19 cellular contexts compared by ENCODE assay signal in genomic region chr17:47898246-47898645, GRCh38. TPM values are rescaled to one million over a fixed set of nuclear protein-coding genes. Genes with fewer than 3 reads are reported as not detected.
A peak's percentile ranks its signal among the peaks of the same experiment; 100 is the strongest.
DNase-seq lines count a peak whose midpoint lies in the region; ATAC-seq, FAIRE-seq and TF ChIP-seq lines count a peak whose summit lies in the region.
"Had no signal": no experiment of that assay in that cellular context is flagged by ENCODE, and none has a peak within 500 bp of the region (broad histone marks: within the 10 kb centered on the region; RNA-seq: fewer than 3 reads in every experiment).

No MANE protein-coding gene starts in this region.

- H3K36me3 ChIP-seq in HepG2 (replicated peaks in 1 of 2; ENCODE audit: control insufficient read depth in 1 of 2, insufficient read depth in 2 of 2, low read length in 2 of 2): peaks cover 0 to 5% of the 10 kb centered on the region in 2 experiments; a peak in 2 of 5 replicates
- no peaks in the 10 kb centered on the region for H3K36me3 ChIP-seq in right lobe of liver
- no peaks in the 10 kb centered on the region for H3K36me3 ChIP-seq in tibial artery
- no peaks in the 10 kb centered on the region for H3K36me3 ChIP-seq in colonic mucosa
- H3K36me3 ChIP-seq: Peyer's patch had no signal

- TF ChIP-seq CTCF in HepG2 (CRISPR knock-in tag; IDR thresholded peaks at IDR 0.05) (no peak), right lobe of liver (IDR thresholded peaks at IDR 0.05) (no peak), tibial artery (IDR thresholded peaks at IDR 0.05) (no peak), RWPE1 (conservative IDR thresholded peaks at IDR 0.05; ENCODE audit: low read depth) (no peak), colonic mucosa (IDR thresholded peaks at IDR 0.05) (no peak)

- no peak overlapping the region for H3K27ac ChIP-seq in HepG2 (ENCODE audit: extremely low read length, insufficient read depth, low read length)
- no peak overlapping the region for H3K27ac ChIP-seq in right lobe of liver
- H3K27ac ChIP-seq in tibial artery: peak overlapping the region; percentile 99 to 100
- H3K27ac ChIP-seq in RWPE1: no peak overlapping the region
- no peak overlapping the region for H3K27ac ChIP-seq in colonic mucosa
- H3K27ac ChIP-seq: Peyer's patch had no signal

- intact Hi-C loops in HepG2 (cut with micrococcal nuclease; ENCODE audit: unreplicated experiment) (loop anchor here (5.0 kb wide), 1 partner anchor 124 kb away; no protein-coding TSS in a partner anchor), right lobe of liver (cut with DNase I) (no loop called here), tibial artery (cut with DNase I; ENCODE audit: low total_unique reads) (loop anchor here (5.0 kb wide), 1 partner anchor 44 kb away; the partner anchor contains the start of gene PNPO), colonic mucosa (cut with DNase I) (loop anchor here (2.0 to 5.0 kb wide), 2 partner anchors 44 to 75 kb away; partner anchors contain the start of gene PNPO)

- H3K4me2 ChIP-seq in HepG2 (ENCODE audit: low read depth, low read length): no peak overlapping the region

- peak overlapping the region in 3 of 5 donors; percentile 18 to 92 (median 88) for H3K4me3 Mint-ChIP-seq in immature natural killer cell

- no peak overlapping the region for H2AFZ ChIP-seq in HepG2 (ENCODE audit: low read length)

- H3K27me3 ChIP-seq in HepG2 (ENCODE audit: control insufficient read depth in 1 of 2, insufficient read depth in 2 of 2, low read length in 2 of 2) (no peaks in the 10 kb centered on the region; a peak in 1 of 5 replicates), right lobe of liver (no peaks in the 10 kb centered on the region), tibial artery (no peaks in the 10 kb centered on the region), colonic mucosa (no peaks in the 10 kb centered on the region)
- H3K27me3 ChIP-seq: Peyer's patch had no signal

- peaks cover 45% of the 10 kb centered on the region for H3K4me1 ChIP-seq in HepG2 (ENCODE audit: insufficient read depth, low read length)
- peaks cover 0 to 22% (median 0%) of the 10 kb centered on the region in 4 donors for H3K4me1 ChIP-seq in right lobe of liver
- H3K4me1 ChIP-seq in tibial artery: peaks cover 0 to 68% (median 56%) of the 10 kb centered on the region in 4 donors
- peaks cover 18% of the 10 kb centered on the region for H3K4me1 ChIP-seq in colonic mucosa

- FAIRE-seq in HepG2 (lab: Jason Lieb, UNC): no peak

- CTCF ChIA-PET in HepG2 (lab: Yijun Ruan, JAX; ENCODE audit: low intra/inter-chr PET ratio, low total read pairs): no interaction called here
- CTCF ChIA-PET in RWPE1 (lab: Yijun Ruan, JAX): no interaction called here

- peaks cover 4 to 13% (median 4%) of the 10 kb centered on the region in 3 donors for H3K27me3 Mint-ChIP-seq in immature natural killer cell (ENCODE audit: low read depth in 3 of 3)

- H3K9me3 ChIP-seq in HepG2 (ENCODE audit: low read length) (no peaks in the 10 kb centered on the region), right lobe of liver (no peaks in the 10 kb centered on the region), tibial artery (no peaks in the 10 kb centered on the region), colonic mucosa (no peaks in the 10 kb centered on the region)
- H3K9me3 ChIP-seq: Peyer's patch had no signal

- no peak overlapping the region for H3K27ac Mint-ChIP-seq in immature natural killer cell
- H3K27ac Mint-ChIP-seq: activated naive CD8-positive, alpha-beta T cell treated with anti-CD3 and anti-CD28 coated beads, Interleukin-2, amount 50 U/mL, for 24 hours; nephron progenitor cell had no signal

- POLR2A ChIA-PET in HepG2 (lab: Yijun Ruan, JAX) (interaction anchor here (1.1 kb wide), 1 partner anchor 72 kb away, joined by 6 read pairs; the partner anchor contains the start of gene CDK5RAP3), RWPE1 (lab: Yijun Ruan, JAX; ENCODE audit: low non-redundant PET) (no interaction called here)

- no peak for ATAC-seq in HepG2
- no peak for ATAC-seq in right lobe of liver
- ATAC-seq: activated naive CD8-positive, alpha-beta T cell treated with anti-CD3 and anti-CD28 coated beads, Interleukin-2, amount 50 U/mL, for 24 hours; stimulated activated naive CD8-positive, alpha-beta T cell treated with anti-CD3 and anti-CD28 coated beads, Interleukin-15, Interleukin-2, amounts not matched to agents 100 U/mL and 50 U/mL, for 24 hours had no signal

- BruUV-seq in HepG2 (replicated peaks; lab: Mats Ljungman, UMichigan): no TSS peak

- no peak for TF ChIP-seq EP300 in HepG2 (IDR thresholded peaks at IDR 0.05; ENCODE audit: low read depth in 2 of 2, low read length in 2 of 2)
- no peak for TF ChIP-seq EP300 in HepG2 (CRISPR knock-in tag; IDR thresholded peaks at IDR 0.05; ENCODE audit: borderline replicate concordance)

- H3K79me2 ChIP-seq in HepG2 (ENCODE audit: insufficient read depth, low read length): peaks cover 24% of the 10 kb centered on the region

- H3K36me3 Mint-ChIP-seq in immature natural killer cell: peaks cover 0 to 6% (median 5%) of the 10 kb centered on the region in 3 donors

- TF ChIP-seq RAD21 in HepG2 (CRISPR knock-in tag; IDR thresholded peaks at IDR 0.05): no peak

- H3K4me3 ChIP-seq in HepG2 (replicated peaks in 1 of 3; ENCODE audit: insufficient read depth in 1 of 3, low read depth in 2 of 3, low read length in 3 of 3) (no peak overlapping the region), right lobe of liver (no peak overlapping the region), tibial artery (no peak overlapping the region), colonic mucosa (no peak overlapping the region)
- H3K4me3 ChIP-seq: Peyer's patch had no signal

- peaks cover 49 to 72% of the 10 kb centered on the region in 2 donors for H3K4me1 Mint-ChIP-seq in immature natural killer cell

- H3K9ac ChIP-seq in HepG2 (ENCODE audit: insufficient read depth, low read depth, low read length): no peak overlapping the region
- H3K9ac ChIP-seq in colonic mucosa (ENCODE audit: low read depth in 2 of 2, low read length in 2 of 2): no peak overlapping the region

- in situ Hi-C loops in HepG2 (cut with HindIII; ENCODE audit: extremely low pct_ligation_motif_present, low pct_unique_long_range_greater_than_20kb): no loop called here

- no peaks in the 10 kb centered on the region for H4K20me1 ChIP-seq in HepG2 (ENCODE audit: insufficient read depth, low read length)

- H3K9me3 Mint-ChIP-seq in immature natural killer cell: no peaks in the 10 kb centered on the region
- H3K9me3 Mint-ChIP-seq: activated naive CD8-positive, alpha-beta T cell treated with anti-CD3 and anti-CD28 coated beads, Interleukin-2, amount 50 U/mL, for 24 hours; nephron progenitor cell had no signal

- TF ChIP-seq POLR2A in HepG2 (IDR thresholded peaks at IDR 0.05; ENCODE audit: insufficient read depth in 1 of 2, low read depth in 2 of 2, low read length in 2 of 2): no peak
- no peak for TF ChIP-seq POLR2A in right lobe of liver (IDR thresholded peaks at IDR 0.05)

- no peak for DNase-seq in HepG2 (ENCODE audit: low spot score)
- DNase-seq in right lobe of liver: no peak
- DNase-seq in SIG-M5 (lab: John Stamatoyannopoulos, UW): peak; percentile 36
- DNase-seq in immature natural killer cell: no peak
- DNase-seq in tibial artery: no peak
- no peak for DNase-seq in NCI-H69 (lab: John Stamatoyannopoulos, UW)
- DNase-seq in RWPE1 (ENCODE audit: low spot score): no peak
- no peak for DNase-seq in colonic mucosa
- DNase-seq: activated CD4-positive, alpha-beta T cell treated with anti-CD3 and anti-CD28 coated beads for 1 hour; activated naive CD8-positive, alpha-beta T cell treated with anti-CD3 and anti-CD28 coated beads, Interleukin-2, amount 50 U/mL, for 24 hours; activated T-cell treated with anti-CD3 and anti-CD28 coated beads, Interleukin-2, amount 50 U/mL, for 1 hour; erythroblast; hypothalamus; NCI-H1417 treated with DMSO at 0.1 percent for 48 hours; nephron progenitor cell; Peyer's patch; stimulated activated naive CD8-positive, alpha-beta T cell treated with anti-CD3 and anti-CD28 coated beads, Interleukin-15, Interleukin-2, amounts not matched to agents 100 U/mL and 50 U/mL, for 24 hours; T-helper 2 cell had no signal

RNA-seq across cellular contexts. Expression of gene SP2, which starts 2.2 kb away (rescaled TPM):
- total RNA-seq in HepG2 (2016; rRNA removed; fragmentation: Illumina TruSeq; extraction: Trizol) (1.4 and 1.5 TPM in 2 replicates), right lobe of liver (1 to 10 TPM; 3.1 to 7.9 (median 5.5) TPM), colonic mucosa (10 to 100 TPM; 18.1 to 21.6 TPM)
- 0.44 and 0.71 TPM in 2 replicates for total RNA-seq in HepG2 (2016; cell fraction: cytosol; rRNA removed; fragmentation: Illumina TruSeq; extraction: Trizol; ENCODE audit: low read depth)
- total RNA-seq in HepG2 (2016; cell fraction: insoluble cytoplasmic fraction; rRNA removed; fragmentation: Illumina TruSeq; extraction: Trizol): 1.1 and 1.3 TPM in 2 replicates
- total RNA-seq in HepG2 (2016; cell fraction: membrane; rRNA removed; fragmentation: Illumina TruSeq; extraction: Trizol): 2.2 and 2.7 TPM in 2 replicates
- total RNA-seq in HepG2 (2016; cell fraction: nucleus; rRNA removed; fragmentation: Illumina TruSeq; extraction: Trizol): 1.6 and 2.4 TPM in 2 replicates
- polyA plus RNA-seq in HepG2 (2011; rRNA removed) (4.2 and 4.8 TPM in 2 replicates), immature natural killer cell (10 to 100 TPM in 1 of 3 donors, 1 to 10 TPM in 2; 2.0 to 13.7 (median 5.0) TPM)
- polyA plus RNA-seq in HepG2 (2011; cell fraction: cytosol; rRNA removed): 1.9 and 2.3 TPM in 2 replicates
- 13.9 and 14.8 TPM in 2 replicates for polyA plus RNA-seq in HepG2 (2011; cell fraction: nucleus; rRNA removed)
- polyA plus RNA-seq in HepG2 (2012): 10.5 and 11.9 TPM in 2 replicates
- 1.5 and 1.9 TPM in 2 replicates for polyA plus RNA-seq in HepG2 (2016; cell fraction: cytosol; fragmentation: Illumina TruSeq; extraction: Trizol; ENCODE audit: low read depth)
- polyA plus RNA-seq in HepG2 (2016; cell fraction: insoluble cytoplasmic fraction; fragmentation: Illumina TruSeq; extraction: Trizol; ENCODE audit: low read depth): 6.9 and 11.6 TPM in 2 replicates
- 4.2 and 5.0 TPM in 2 replicates for polyA plus RNA-seq in HepG2 (2016; cell fraction: membrane; fragmentation: Illumina TruSeq; extraction: Trizol; ENCODE audit: low read depth)
- 12.2 and 15.0 TPM in 2 replicates for polyA plus RNA-seq in HepG2 (2016; cell fraction: nucleus; fragmentation: Illumina TruSeq; extraction: Trizol; ENCODE audit: insufficient read depth, low read depth)
- polyA minus RNA-seq in HepG2 (2011; rRNA and poly(A)+ RNA removed; ENCODE audit: low replicate concordance): 4.3 and 7.9 TPM in 2 replicates
- polyA minus RNA-seq in HepG2 (2011; cell fraction: cytosol; rRNA and poly(A)+ RNA removed): 2.9 and 5.7 TPM in 2 replicates
- polyA minus RNA-seq in HepG2 (2011; cell fraction: nucleus; rRNA and poly(A)+ RNA removed): 3.1 and 3.5 TPM in 2 replicates

RNA-seq across cellular contexts. Expression of gene PNPO, which starts 43.1 kb away (rescaled TPM):
- total RNA-seq in HepG2 (2016; rRNA removed; fragmentation: Illumina TruSeq; extraction: Trizol) (63.3 and 110 TPM in 2 replicates), right lobe of liver (100 to 1,000 TPM in 5 of 6 experiments, 10 to 100 TPM in 1; 85.0 to 151 (median 124) TPM), colonic mucosa (10 to 100 TPM; 18.1 to 70.5 TPM)
- 8.6 and 9.4 TPM in 2 replicates for total RNA-seq in HepG2 (2016; cell fraction: cytosol; rRNA removed; fragmentation: Illumina TruSeq; extraction: Trizol; ENCODE audit: low read depth)
- 66.0 and 103 TPM in 2 replicates for total RNA-seq in HepG2 (2016; cell fraction: insoluble cytoplasmic fraction; rRNA removed; fragmentation: Illumina TruSeq; extraction: Trizol)
- 30.0 and 31.1 TPM in 2 replicates for total RNA-seq in HepG2 (2016; cell fraction: membrane; rRNA removed; fragmentation: Illumina TruSeq; extraction: Trizol)
- total RNA-seq in HepG2 (2016; cell fraction: nucleus; rRNA removed; fragmentation: Illumina TruSeq; extraction: Trizol): 31.0 and 31.3 TPM in 2 replicates
- polyA plus RNA-seq in HepG2 (2011; rRNA removed) (47.9 and 48.1 TPM in 2 replicates), immature natural killer cell (10 to 100 TPM; 14.3 to 21.2 (median 18.6) TPM)
- 42.3 and 49.3 TPM in 2 replicates for polyA plus RNA-seq in HepG2 (2011; cell fraction: cytosol; rRNA removed)
- 24.7 and 35.1 TPM in 2 replicates for polyA plus RNA-seq in HepG2 (2011; cell fraction: nucleus; rRNA removed)
- polyA plus RNA-seq in HepG2 (2012): 19.7 and 25.0 TPM in 2 replicates
- 4.4 and 5.2 TPM in 2 replicates for polyA plus RNA-seq in HepG2 (2016; cell fraction: cytosol; fragmentation: Illumina TruSeq; extraction: Trizol; ENCODE audit: low read depth)
- polyA plus RNA-seq in HepG2 (2016; cell fraction: insoluble cytoplasmic fraction; fragmentation: Illumina TruSeq; extraction: Trizol; ENCODE audit: low read depth): 60.3 and 63.0 TPM in 2 replicates
- 18.9 and 19.7 TPM in 2 replicates for polyA plus RNA-seq in HepG2 (2016; cell fraction: membrane; fragmentation: Illumina TruSeq; extraction: Trizol; ENCODE audit: low read depth)
- polyA plus RNA-seq in HepG2 (2016; cell fraction: nucleus; fragmentation: Illumina TruSeq; extraction: Trizol; ENCODE audit: insufficient read depth, low read depth): 38.2 and 38.8 TPM in 2 replicates
- polyA minus RNA-seq in HepG2 (2011; rRNA and poly(A)+ RNA removed; ENCODE audit: low replicate concordance): 64.3 and 90.4 TPM in 2 replicates
- polyA minus RNA-seq in HepG2 (2011; cell fraction: cytosol; rRNA and poly(A)+ RNA removed): 33.1 and 41.3 TPM in 2 replicates
- 24.2 and 35.4 TPM in 2 replicates for polyA minus RNA-seq in HepG2 (2011; cell fraction: nucleus; rRNA and poly(A)+ RNA removed)

RNA-seq across cellular contexts. Expression of gene SP6, which starts 47.3 kb away (rescaled TPM):
- total RNA-seq in HepG2 (2016; rRNA removed; fragmentation: Illumina TruSeq; extraction: Trizol) (0.07 TPM in 1 of 2 replicates, not detected in the other), right lobe of liver (under 1 TPM in 3 of 6 experiments, not detected in 3; 0.09 to 0.12 (median 0.11) TPM), colonic mucosa (1 to 10 TPM; 8.7 to 8.8 TPM)
- not detected in 2 replicates for total RNA-seq in HepG2 (2016; cell fraction: cytosol; rRNA removed; fragmentation: Illumina TruSeq; extraction: Trizol; ENCODE audit: low read depth)
- total RNA-seq in HepG2 (2016; cell fraction: insoluble cytoplasmic fraction; rRNA removed; fragmentation: Illumina TruSeq; extraction: Trizol): 0.04 TPM in 1 of 2 replicates, not detected in the other
- total RNA-seq in HepG2 (2016; cell fraction: membrane; rRNA removed; fragmentation: Illumina TruSeq; extraction: Trizol): 0.03 and 0.10 TPM in 2 replicates
- not detected in 2 replicates for total RNA-seq in HepG2 (2016; cell fraction: nucleus; rRNA removed; fragmentation: Illumina TruSeq; extraction: Trizol)
- polyA plus RNA-seq in HepG2 (2011; rRNA removed) (0.07 and 0.09 TPM in 2 replicates), immature natural killer cell (not detected)
- 0.05 and 0.07 TPM in 2 replicates for polyA plus RNA-seq in HepG2 (2011; cell fraction: cytosol; rRNA removed)
- 0.19 and 0.28 TPM in 2 replicates for polyA plus RNA-seq in HepG2 (2011; cell fraction: nucleus; rRNA removed)
- polyA plus RNA-seq in HepG2 (2012): 0.09 TPM in 2 replicates
- not detected in 2 replicates for polyA plus RNA-seq in HepG2 (2016; cell fraction: cytosol; fragmentation: Illumina TruSeq; extraction: Trizol; ENCODE audit: low read depth)
- polyA plus RNA-seq in HepG2 (2016; cell fraction: insoluble cytoplasmic fraction; fragmentation: Illumina TruSeq; extraction: Trizol; ENCODE audit: low read depth): 0.09 TPM in 1 of 2 replicates, not detected in the other
- not detected in 2 replicates for polyA plus RNA-seq in HepG2 (2016; cell fraction: membrane; fragmentation: Illumina TruSeq; extraction: Trizol; ENCODE audit: low read depth)
- 0.15 and 0.19 TPM in 2 replicates for polyA plus RNA-seq in HepG2 (2016; cell fraction: nucleus; fragmentation: Illumina TruSeq; extraction: Trizol; ENCODE audit: insufficient read depth, low read depth)
- 0.04 and 0.05 TPM in 2 replicates for polyA minus RNA-seq in HepG2 (2011; rRNA and poly(A)+ RNA removed; ENCODE audit: low replicate concordance)
- not detected in 2 replicates for polyA minus RNA-seq in HepG2 (2011; cell fraction: cytosol; rRNA and poly(A)+ RNA removed)
- polyA minus RNA-seq in HepG2 (2011; cell fraction: nucleus; rRNA and poly(A)+ RNA removed): not detected in 2 replicates

RNA-seq across cellular contexts. Expression of gene SCRN2, which starts 57.2 kb away (rescaled TPM):
- total RNA-seq in HepG2 (2016; rRNA removed; fragmentation: Illumina TruSeq; extraction: Trizol): 15.0 and 29.5 TPM in 2 replicates
- 14.0 and 15.6 TPM in 2 replicates for total RNA-seq in HepG2 (2016; cell fraction: cytosol; rRNA removed; fragmentation: Illumina TruSeq; extraction: Trizol; ENCODE audit: low read depth)
- total RNA-seq in HepG2 (2016; cell fraction: insoluble cytoplasmic fraction; rRNA removed; fragmentation: Illumina TruSeq; extraction: Trizol): 14.9 and 29.8 TPM in 2 replicates
- total RNA-seq in HepG2 (2016; cell fraction: membrane; rRNA removed; fragmentation: Illumina TruSeq; extraction: Trizol): 9.4 and 10.4 TPM in 2 replicates
- total RNA-seq in HepG2 (2016; cell fraction: nucleus; rRNA removed; fragmentation: Illumina TruSeq; extraction: Trizol): 38.4 and 39.4 TPM in 2 replicates
- polyA plus RNA-seq in HepG2 (2011; rRNA removed): 21.7 and 28.6 TPM in 2 replicates
- polyA plus RNA-seq in HepG2 (2011; cell fraction: cytosol; rRNA removed): 12.8 and 18.6 TPM in 2 replicates
- 254 and 255 TPM in 2 replicates for polyA plus RNA-seq in HepG2 (2011; cell fraction: nucleus; rRNA removed)
- polyA plus RNA-seq in HepG2 (2012): 16.2 and 19.4 TPM in 2 replicates
- polyA plus RNA-seq in HepG2 (2016; cell fraction: cytosol; fragmentation: Illumina TruSeq; extraction: Trizol; ENCODE audit: low read depth): 2.8 and 3.6 TPM in 2 replicates
- polyA plus RNA-seq in HepG2 (2016; cell fraction: insoluble cytoplasmic fraction; fragmentation: Illumina TruSeq; extraction: Trizol; ENCODE audit: low read depth): 11.1 and 13.6 TPM in 2 replicates
- 4.4 and 5.4 TPM in 2 replicates for polyA plus RNA-seq in HepG2 (2016; cell fraction: membrane; fragmentation: Illumina TruSeq; extraction: Trizol; ENCODE audit: low read depth)
- 76.0 and 78.1 TPM in 2 replicates for polyA plus RNA-seq in HepG2 (2016; cell fraction: nucleus; fragmentation: Illumina TruSeq; extraction: Trizol; ENCODE audit: insufficient read depth, low read depth)
- polyA minus RNA-seq in HepG2 (2011; rRNA and poly(A)+ RNA removed; ENCODE audit: low replicate concordance): 22.3 and 32.7 TPM in 2 replicates
- polyA minus RNA-seq in HepG2 (2011; cell fraction: cytosol; rRNA and poly(A)+ RNA removed): 4.6 and 7.0 TPM in 2 replicates
- 42.1 and 48.9 TPM in 2 replicates for polyA minus RNA-seq in HepG2 (2011; cell fraction: nucleus; rRNA and poly(A)+ RNA removed)
- total RNA-seq in right lobe of liver: 10 to 100 TPM; 18.1 to 25.7 (median 19.6) TPM
- 10 to 100 TPM; 17.7 to 41.2 (median 22.5) TPM for polyA plus RNA-seq in immature natural killer cell
- total RNA-seq in colonic mucosa: 10 to 100 TPM; 36.8 to 40.0 TPM

RNA-seq across cellular contexts. Expression of gene PRR15L, which starts 59.4 kb away (rescaled TPM):
- total RNA-seq in HepG2 (2016; rRNA removed; fragmentation: Illumina TruSeq; extraction: Trizol) (2.0 and 2.4 TPM in 2 replicates), right lobe of liver (1 to 10 TPM in 1 of 6 experiments, under 1 TPM in 5; 0.19 to 1.1 (median 0.47) TPM), colonic mucosa (100 to 1,000 TPM; 223 to 259 TPM)
- total RNA-seq in HepG2 (2016; cell fraction: cytosol; rRNA removed; fragmentation: Illumina TruSeq; extraction: Trizol; ENCODE audit: low read depth): 0.40 and 0.62 TPM in 2 replicates
- 1.9 and 2.5 TPM in 2 replicates for total RNA-seq in HepG2 (2016; cell fraction: insoluble cytoplasmic fraction; rRNA removed; fragmentation: Illumina TruSeq; extraction: Trizol)
- total RNA-seq in HepG2 (2016; cell fraction: membrane; rRNA removed; fragmentation: Illumina TruSeq; extraction: Trizol): 0.93 and 1.0 TPM in 2 replicates
- 0.65 and 0.88 TPM in 2 replicates for total RNA-seq in HepG2 (2016; cell fraction: nucleus; rRNA removed; fragmentation: Illumina TruSeq; extraction: Trizol)
- polyA plus RNA-seq in HepG2 (2011; rRNA removed) (0.44 and 0.47 TPM in 2 replicates), immature natural killer cell (under 1 TPM in 1 of 3 donors, not detected in 2; 0.16 TPM)
- polyA plus RNA-seq in HepG2 (2011; cell fraction: cytosol; rRNA removed): 0.64 and 0.77 TPM in 2 replicates
- 0.37 and 0.81 TPM in 2 replicates for polyA plus RNA-seq in HepG2 (2011; cell fraction: nucleus; rRNA removed)
- polyA plus RNA-seq in HepG2 (2012): 0.49 and 0.95 TPM in 2 replicates
- polyA plus RNA-seq in HepG2 (2016; cell fraction: cytosol; fragmentation: Illumina TruSeq; extraction: Trizol; ENCODE audit: low read depth): 0.11 and 0.28 TPM in 2 replicates
- 2.2 TPM in 2 replicates for polyA plus RNA-seq in HepG2 (2016; cell fraction: insoluble cytoplasmic fraction; fragmentation: Illumina TruSeq; extraction: Trizol; ENCODE audit: low read depth)
- polyA plus RNA-seq in HepG2 (2016; cell fraction: membrane; fragmentation: Illumina TruSeq; extraction: Trizol; ENCODE audit: low read depth): 0.43 and 0.52 TPM in 2 replicates
- 1.1 and 1.2 TPM in 2 replicates for polyA plus RNA-seq in HepG2 (2016; cell fraction: nucleus; fragmentation: Illumina TruSeq; extraction: Trizol; ENCODE audit: insufficient read depth, low read depth)
- polyA minus RNA-seq in HepG2 (2011; rRNA and poly(A)+ RNA removed; ENCODE audit: low replicate concordance): 1.4 TPM in 1 of 2 replicates, not detected in the other
- polyA minus RNA-seq in HepG2 (2011; cell fraction: cytosol; rRNA and poly(A)+ RNA removed): 0.40 and 0.44 TPM in 2 replicates
- 0.62 TPM in 1 of 2 replicates, not detected in the other for polyA minus RNA-seq in HepG2 (2011; cell fraction: nucleus; rRNA and poly(A)+ RNA removed)
- polyA plus RNA-seq: AG04450 had no signal

Comparison
In these comparisons a context has a peak if more than half of its experiments do, and no peak if none do; other contexts are left out.
1. intact Hi-C loops: an anchor here in HepG2 (5.0 kb wide), tibial artery (5.0 kb wide) and colonic mucosa (2.0 to 5.0 kb wide); none called in right lobe of liver.
2. H3K27ac ChIP-seq: peak in tibial artery (2 of 2); none in HepG2 (single experiment), right lobe of liver (0 of 3), RWPE1 (single experiment) and colonic mucosa (single experiment).